ENCODE assay signal across 1 cellular context in the genomic region with DNA sequence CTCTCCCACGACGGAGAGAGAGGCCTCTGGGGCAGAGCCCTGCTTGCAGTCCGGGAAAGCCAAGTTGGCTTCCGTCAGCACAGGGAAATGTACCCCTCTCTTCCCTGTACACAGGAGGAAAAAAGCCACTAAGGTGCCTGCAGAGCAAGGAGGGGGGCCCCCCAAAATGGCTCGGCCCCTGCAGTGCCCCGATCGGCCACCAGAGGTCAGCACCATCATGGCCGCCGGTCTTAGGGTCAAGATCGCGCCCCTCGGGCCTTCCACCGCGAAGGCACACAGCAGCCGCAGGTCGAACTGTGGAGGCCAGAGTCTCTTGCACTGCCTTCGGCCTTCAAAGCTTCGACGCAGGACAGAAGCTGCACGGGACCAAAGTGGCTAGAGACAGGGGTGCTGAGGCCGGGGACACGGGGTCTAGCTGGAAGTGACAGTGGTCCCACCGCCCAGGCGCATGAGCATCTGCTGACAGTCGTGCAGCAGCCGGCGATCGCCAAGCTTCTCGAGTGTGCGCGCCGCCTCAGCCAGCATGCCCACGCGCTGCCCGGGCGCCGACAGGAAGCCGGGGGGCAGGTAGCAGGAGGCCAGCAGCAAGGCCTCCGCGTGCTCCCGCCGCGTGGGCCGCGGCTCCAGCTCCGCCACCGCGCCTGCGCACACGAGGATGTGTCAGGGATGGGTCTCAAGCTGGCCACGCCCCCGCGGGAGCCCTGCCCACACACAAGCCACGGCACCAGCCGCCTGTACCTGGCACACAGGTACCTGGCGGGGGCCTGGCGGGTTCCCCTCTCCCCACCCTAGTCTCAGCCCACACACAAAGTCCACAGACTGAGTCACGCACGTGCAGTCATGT.
TF ChIP-seq lines count a peak whose summit lies in the region.

No MANE protein-coding gene starts in this region.

TF ChIP-seq in K562, 482 proteins besides CTCF, POLR2A, EP300 and RAD21 (continued from another document and continues in another):
- TF ChIP-seq NCOA4 (IDR thresholded peaks at IDR 0.05; ENCODE audit: partially characterized antibody) (no peak), FOXK2 (conservative IDR thresholded peaks at IDR 0.05 in 1 of 2, IDR thresholded peaks at IDR 0.05 in 1 of 2; ENCODE audit: low read depth in 2 of 2) (no peak), ZNF551 (CRISPR knock-in tag; IDR thresholded peaks at IDR 0.05) (no peak), ZNF586 (CRISPR knock-in tag; conservative IDR thresholded peaks at IDR 0.05) (no peak; the same call in 1 of the 2 replicates), ZNF507 (tag; conservative IDR thresholded peaks at IDR 0.05) (no peak), EHMT2 (IDR thresholded peaks at IDR 0.05) (no peak), FOXJ2 (tag; IDR thresholded peaks at IDR 0.05) (no peak), ATF2 (CRISPR knock-in tag; IDR thresholded peaks at IDR 0.05) (no peak), ELF4 (CRISPR knock-in tag; IDR thresholded peaks at IDR 0.05) (no peak), CHD1 (IDR thresholded peaks at IDR 0.05; ENCODE audit: low read length) (no peak), NCOA2 (IDR thresholded peaks at IDR 0.05; ENCODE audit: partially characterized antibody in 2 of 2) (no peak), ZNF134 (CRISPR knock-in tag; conservative IDR thresholded peaks at IDR 0.05) (no peak), KAT2B (IDR thresholded peaks at IDR 0.05; ENCODE audit: low read depth, low read length) (no peak), MITF (IDR thresholded peaks at IDR 0.05) (no peak), MTA1 (IDR thresholded peaks at IDR 0.05; ENCODE audit: borderline replicate concordance) (no peak), CEBPB (tag; IDR thresholded peaks at IDR 0.05) (no peak), IRF2 (CRISPR knock-in tag; IDR thresholded peaks at IDR 0.05) (peak; percentile 45; the same call in 1 of the 2 replicates), NRF1 (conservative IDR thresholded peaks at IDR 0.05 in 1 of 2, IDR thresholded peaks at IDR 0.05 in 1 of 2) (peak; percentile 77 to 81), PTBP1 (IDR thresholded peaks at IDR 0.05; ENCODE audit: low read depth, low read length) (no peak), HES1 (IDR thresholded peaks at IDR 0.05; ENCODE audit: low read depth) (no peak), RBM34 (IDR thresholded peaks at IDR 0.05; ENCODE audit: borderline replicate concordance, insufficient read depth, low read length) (no peak), VEZF1 (CRISPR knock-in tag; IDR thresholded peaks at IDR 0.05) (peak; percentile 91), DACH1 (IDR thresholded peaks at IDR 0.05; ENCODE audit: partially characterized antibody) (no peak), ZNF395 (CRISPR knock-in tag; IDR thresholded peaks at IDR 0.05) (no peak), BRD4 (IDR thresholded peaks at IDR 0.05) (no peak)
- TF ChIP-seq, protein P1, sequence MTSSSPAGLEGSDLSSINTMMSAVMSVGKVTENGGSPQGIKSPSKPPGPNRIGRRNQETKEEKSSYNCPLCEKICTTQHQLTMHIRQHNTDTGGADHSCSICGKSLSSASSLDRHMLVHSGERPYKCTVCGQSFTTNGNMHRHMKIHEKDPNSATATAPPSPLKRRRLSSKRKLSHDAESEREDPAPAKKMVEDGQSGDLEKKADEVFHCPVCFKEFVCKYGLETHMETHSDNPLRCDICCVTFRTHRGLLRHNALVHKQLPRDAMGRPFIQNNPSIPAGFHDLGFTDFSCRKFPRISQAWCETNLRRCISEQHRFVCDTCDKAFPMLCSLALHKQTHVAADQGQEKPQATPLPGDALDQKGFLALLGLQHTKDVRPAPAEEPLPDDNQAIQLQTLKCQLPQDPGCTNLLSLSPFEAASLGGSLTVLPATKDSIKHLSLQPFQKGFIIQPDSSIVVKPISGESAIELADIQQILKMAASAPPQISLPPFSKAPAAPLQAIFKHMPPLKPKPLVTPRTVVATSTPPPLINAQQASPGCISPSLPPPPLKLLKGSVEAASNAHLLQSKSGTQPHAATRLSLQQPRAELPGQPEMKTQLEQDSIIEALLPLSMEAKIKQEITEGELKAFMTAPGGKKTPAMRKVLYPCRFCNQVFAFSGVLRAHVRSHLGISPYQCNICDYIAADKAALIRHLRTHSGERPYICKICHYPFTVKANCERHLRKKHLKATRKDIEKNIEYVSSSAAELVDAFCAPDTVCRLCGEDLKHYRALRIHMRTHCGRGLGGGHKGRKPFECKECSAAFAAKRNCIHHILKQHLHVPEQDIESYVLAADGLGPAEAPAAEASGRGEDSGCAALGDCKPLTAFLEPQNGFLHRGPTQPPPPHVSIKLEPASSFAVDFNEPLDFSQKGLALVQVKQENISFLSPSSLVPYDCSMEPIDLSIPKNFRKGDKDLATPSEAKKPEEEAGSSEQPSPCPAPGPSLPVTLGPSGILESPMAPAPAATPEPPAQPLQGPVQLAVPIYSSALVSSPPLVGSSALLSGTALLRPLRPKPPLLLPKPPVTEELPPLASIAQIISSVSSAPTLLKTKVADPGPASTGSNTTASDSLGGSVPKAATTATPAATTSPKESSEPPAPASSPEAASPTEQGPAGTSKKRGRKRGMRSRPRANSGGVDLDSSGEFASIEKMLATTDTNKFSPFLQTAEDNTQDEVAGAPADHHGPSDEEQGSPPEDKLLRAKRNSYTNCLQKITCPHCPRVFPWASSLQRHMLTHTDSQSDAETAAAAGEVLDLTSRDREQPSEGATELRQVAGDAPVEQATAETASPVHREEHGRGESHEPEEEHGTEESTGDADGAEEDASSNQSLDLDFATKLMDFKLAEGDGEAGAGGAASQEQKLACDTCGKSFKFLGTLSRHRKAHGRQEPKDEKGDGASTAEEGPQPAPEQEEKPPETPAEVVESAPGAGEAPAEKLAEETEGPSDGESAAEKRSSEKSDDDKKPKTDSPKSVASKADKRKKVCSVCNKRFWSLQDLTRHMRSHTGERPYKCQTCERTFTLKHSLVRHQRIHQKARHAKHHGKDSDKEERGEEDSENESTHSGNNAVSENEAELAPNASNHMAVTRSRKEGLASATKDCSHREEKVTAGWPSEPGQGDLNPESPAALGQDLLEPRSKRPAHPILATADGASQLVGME (CRISPR knock-in tag; IDR thresholded peaks at IDR 0.05) = no peak
- TF ChIP-seq, protein P2, sequence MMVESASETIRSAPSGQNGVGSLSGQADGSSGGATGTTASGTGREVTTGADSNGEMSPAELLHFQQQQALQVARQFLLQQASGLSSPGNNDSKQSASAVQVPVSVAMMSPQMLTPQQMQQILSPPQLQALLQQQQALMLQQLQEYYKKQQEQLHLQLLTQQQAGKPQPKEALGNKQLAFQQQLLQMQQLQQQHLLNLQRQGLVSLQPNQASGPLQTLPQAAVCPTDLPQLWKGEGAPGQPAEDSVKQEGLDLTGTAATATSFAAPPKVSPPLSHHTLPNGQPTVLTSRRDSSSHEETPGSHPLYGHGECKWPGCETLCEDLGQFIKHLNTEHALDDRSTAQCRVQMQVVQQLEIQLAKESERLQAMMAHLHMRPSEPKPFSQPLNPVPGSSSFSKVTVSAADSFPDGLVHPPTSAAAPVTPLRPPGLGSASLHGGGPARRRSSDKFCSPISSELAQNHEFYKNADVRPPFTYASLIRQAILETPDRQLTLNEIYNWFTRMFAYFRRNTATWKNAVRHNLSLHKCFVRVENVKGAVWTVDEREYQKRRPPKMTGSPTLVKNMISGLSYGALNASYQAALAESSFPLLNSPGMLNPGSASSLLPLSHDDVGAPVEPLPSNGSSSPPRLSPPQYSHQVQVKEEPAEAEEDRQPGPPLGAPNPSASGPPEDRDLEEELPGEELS (CRISPR knock-in tag; IDR thresholded peaks at IDR 0.05; ENCODE audit: borderline replicate concordance) = no peak
- TF ChIP-seq, protein P3, sequence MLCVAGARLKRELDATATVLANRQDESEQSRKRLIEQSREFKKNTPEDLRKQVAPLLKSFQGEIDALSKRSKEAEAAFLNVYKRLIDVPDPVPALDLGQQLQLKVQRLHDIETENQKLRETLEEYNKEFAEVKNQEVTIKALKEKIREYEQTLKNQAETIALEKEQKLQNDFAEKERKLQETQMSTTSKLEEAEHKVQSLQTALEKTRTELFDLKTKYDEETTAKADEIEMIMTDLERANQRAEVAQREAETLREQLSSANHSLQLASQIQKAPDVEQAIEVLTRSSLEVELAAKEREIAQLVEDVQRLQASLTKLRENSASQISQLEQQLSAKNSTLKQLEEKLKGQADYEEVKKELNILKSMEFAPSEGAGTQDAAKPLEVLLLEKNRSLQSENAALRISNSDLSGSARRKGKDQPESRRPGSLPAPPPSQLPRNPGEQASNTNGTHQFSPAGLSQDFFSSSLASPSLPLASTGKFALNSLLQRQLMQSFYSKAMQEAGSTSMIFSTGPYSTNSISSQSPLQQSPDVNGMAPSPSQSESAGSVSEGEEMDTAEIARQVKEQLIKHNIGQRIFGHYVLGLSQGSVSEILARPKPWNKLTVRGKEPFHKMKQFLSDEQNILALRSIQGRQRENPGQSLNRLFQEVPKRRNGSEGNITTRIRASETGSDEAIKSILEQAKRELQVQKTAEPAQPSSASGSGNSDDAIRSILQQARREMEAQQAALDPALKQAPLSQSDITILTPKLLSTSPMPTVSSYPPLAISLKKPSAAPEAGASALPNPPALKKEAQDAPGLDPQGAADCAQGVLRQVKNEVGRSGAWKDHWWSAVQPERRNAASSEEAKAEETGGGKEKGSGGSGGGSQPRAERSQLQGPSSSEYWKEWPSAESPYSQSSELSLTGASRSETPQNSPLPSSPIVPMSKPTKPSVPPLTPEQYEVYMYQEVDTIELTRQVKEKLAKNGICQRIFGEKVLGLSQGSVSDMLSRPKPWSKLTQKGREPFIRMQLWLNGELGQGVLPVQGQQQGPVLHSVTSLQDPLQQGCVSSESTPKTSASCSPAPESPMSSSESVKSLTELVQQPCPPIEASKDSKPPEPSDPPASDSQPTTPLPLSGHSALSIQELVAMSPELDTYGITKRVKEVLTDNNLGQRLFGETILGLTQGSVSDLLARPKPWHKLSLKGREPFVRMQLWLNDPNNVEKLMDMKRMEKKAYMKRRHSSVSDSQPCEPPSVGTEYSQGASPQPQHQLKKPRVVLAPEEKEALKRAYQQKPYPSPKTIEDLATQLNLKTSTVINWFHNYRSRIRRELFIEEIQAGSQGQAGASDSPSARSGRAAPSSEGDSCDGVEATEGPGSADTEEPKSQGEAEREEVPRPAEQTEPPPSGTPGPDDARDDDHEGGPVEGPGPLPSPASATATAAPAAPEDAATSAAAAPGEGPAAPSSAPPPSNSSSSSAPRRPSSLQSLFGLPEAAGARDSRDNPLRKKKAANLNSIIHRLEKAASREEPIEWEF (CRISPR knock-in tag; IDR thresholded peaks at IDR 0.05) = no peak
- TF ChIP-seq, protein P4, sequence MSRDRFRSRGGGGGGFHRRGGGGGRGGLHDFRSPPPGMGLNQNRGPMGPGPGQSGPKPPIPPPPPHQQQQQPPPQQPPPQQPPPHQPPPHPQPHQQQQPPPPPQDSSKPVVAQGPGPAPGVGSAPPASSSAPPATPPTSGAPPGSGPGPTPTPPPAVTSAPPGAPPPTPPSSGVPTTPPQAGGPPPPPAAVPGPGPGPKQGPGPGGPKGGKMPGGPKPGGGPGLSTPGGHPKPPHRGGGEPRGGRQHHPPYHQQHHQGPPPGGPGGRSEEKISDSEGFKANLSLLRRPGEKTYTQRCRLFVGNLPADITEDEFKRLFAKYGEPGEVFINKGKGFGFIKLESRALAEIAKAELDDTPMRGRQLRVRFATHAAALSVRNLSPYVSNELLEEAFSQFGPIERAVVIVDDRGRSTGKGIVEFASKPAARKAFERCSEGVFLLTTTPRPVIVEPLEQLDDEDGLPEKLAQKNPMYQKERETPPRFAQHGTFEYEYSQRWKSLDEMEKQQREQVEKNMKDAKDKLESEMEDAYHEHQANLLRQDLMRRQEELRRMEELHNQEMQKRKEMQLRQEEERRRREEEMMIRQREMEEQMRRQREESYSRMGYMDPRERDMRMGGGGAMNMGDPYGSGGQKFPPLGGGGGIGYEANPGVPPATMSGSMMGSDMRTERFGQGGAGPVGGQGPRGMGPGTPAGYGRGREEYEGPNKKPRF (IDR thresholded peaks at IDR 0.05; ENCODE audit: low read depth, low read length) = no peak
